Comparison of ENCODE assay signal across 9 cellular contexts in the genomic region with DNA sequence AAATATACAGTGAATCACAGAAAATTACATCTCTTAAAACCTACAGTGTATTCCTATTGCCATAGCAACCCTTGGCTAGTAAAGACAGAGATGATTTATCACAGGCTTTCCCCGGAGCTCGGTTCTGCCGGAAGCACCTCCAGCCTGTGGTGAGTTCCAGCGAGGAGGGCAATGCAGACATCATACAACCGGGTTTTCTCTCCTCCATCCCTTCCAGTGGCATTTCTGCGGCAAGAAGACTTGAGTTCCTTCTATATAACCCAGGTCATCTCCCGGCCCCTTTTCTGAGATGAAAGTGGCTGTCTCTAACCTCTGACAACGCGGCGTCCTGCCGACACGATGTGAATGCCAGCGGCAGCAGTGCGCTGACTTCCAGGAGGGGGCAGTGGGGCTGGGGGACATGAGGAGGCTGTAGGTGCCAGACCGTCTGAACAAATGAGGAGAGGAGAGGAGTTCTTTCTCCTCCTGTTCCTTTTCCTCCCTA.
A peak's percentile ranks its signal among the peaks of the same experiment; 100 is the strongest.
DNase-seq lines count a peak whose midpoint lies in the region; TF ChIP-seq lines count a peak whose summit lies in the region.
"Had no signal": no experiment of that assay in that cellular context is flagged by ENCODE, and none has a peak within 500 bp of the region (broad histone marks: within the 10 kb centered on the region; RNA-seq: fewer than 3 reads in every experiment).

No MANE protein-coding gene starts in this region.

- H3K4me1 ChIP-seq in iPS-15b (ENCODE audit: control insufficient read depth, insufficient read depth, low read length), result peaks cover 16% of the 10 kb centered on the region

- H3K4me3 ChIP-seq in HFF-Myc (replicated peaks; ENCODE audit: low read depth, low read length) (peak overlapping the region; percentile 23), iPS-15b (ENCODE audit: low read depth, low read length) (peak overlapping the region; percentile 6)

- peak overlapping the region; percentile 80 for H3K27ac ChIP-seq in angular gyrus (ENCODE audit: low read depth, low read length)
- H3K27ac ChIP-seq: upper lobe of left lung had no signal

- peak; percentile 41 for TF ChIP-seq CTCF in HFF-Myc (IDR thresholded peaks at IDR 0.05; ENCODE audit: low read depth, low read length, missing control alignments)

- H3K9me3 ChIP-seq in iPS-15b (ENCODE audit: control insufficient read depth, insufficient read depth, low read length), result no peaks in the 10 kb centered on the region
- H3K9me3 ChIP-seq: upper lobe of left lung had no signal

- H3K36me3 ChIP-seq in iPS-15b (ENCODE audit: control insufficient read depth, insufficient read depth, low read length), result no peaks in the 10 kb centered on the region
- H3K36me3 ChIP-seq: upper lobe of left lung had no signal

- H3K27me3 ChIP-seq in iPS-15b (ENCODE audit: control insufficient read depth, insufficient read depth, low read length), result no peaks in the 10 kb centered on the region
- H3K27me3 ChIP-seq: upper lobe of left lung had no signal

- no peak overlapping the region for H3K9ac ChIP-seq in iPS-15b (ENCODE audit: low read depth, low read length)

- DNase-seq in C1 segment of cervical spinal cord (lab: John Stamatoyannopoulos, UW) (peak in 10 of 14 donors; percentile 9 to 68 (median 41)), HFF-Myc (ENCODE audit: extremely low read depth, low read depth) (peak; percentile 31), T-helper 1 cell (peak in 3 of 5 donors; percentile 14 to 58 (median 18)), NCI-H187 (lab: John Stamatoyannopoulos, UW) (no peak), cerebellum (ENCODE audit: low spot score) (no peak)
- DNase-seq in stimulated activated CD4-positive, alpha-beta T cell treated with anti-CD3 and anti-CD28 coated beads, Interleukin-12 subunit alpha, Interleukin-12 subunit beta, amount 100 ng/mL, for 4 hours, result peak; percentile 30

Comparison
In these comparisons a context has a peak if more than half of its experiments do, and no peak if none do; other contexts are left out.
1. DNase-seq: peak in C1 segment of cervical spinal cord (10 of 14), HFF-Myc (single experiment), T-helper 1 cell (3 of 5) and stimulated activated CD4-positive, alpha-beta T cell treated with anti-CD3 and anti-CD28 coated beads, Interleukin-12 subunit alpha, Interleukin-12 subunit beta, amount 100 ng/mL, for 4 hours (single experiment); none in NCI-H187 (0 of 2) and cerebellum (single experiment).